Comparison of ENCODE assay signal across 9 cellular contexts in the genomic region with DNA sequence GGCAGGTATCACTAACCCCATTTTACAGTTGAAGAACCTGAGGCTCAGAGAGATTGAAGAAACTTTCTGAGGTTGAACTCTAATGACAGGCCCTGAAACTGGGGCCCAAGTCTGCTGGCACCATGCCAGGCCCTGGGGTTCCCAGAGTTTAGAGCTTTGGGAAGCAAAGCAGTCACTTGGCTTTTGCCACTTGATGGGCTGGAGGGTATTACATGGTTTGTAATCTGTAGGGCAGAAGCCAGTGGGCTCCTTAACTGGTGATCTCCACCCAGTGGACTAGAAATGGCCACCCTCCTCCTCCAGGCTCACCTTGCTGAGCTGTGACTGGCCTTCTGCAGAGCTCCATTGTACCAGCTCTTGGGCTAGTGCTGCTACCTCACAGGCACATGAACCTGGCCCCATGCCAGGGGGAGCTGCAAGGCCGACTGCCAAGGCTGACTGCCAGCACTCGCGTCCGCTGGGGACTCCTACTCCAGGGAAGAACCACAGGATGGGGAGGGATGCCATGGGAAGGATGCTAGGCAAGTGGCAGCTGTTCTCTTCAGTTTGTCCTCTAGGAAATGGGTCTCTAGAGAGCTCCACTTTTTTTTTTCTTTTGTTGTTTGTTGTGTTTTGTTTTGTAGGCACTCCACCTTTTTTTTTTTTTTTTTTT.
DNase-seq lines count a peak whose midpoint lies in the region; ATAC-seq and TF ChIP-seq lines count a peak whose summit lies in the region.
"Had no signal": no experiment of that assay in that cellular context is flagged by ENCODE, and none has a peak within 500 bp of the region (broad histone marks: within the 10 kb centered on the region; RNA-seq: fewer than 3 reads in every experiment).

No MANE protein-coding gene starts in this region.

- ATAC-seq in heart left ventricle (peak; percentile 70 to 91 (median 82)), GM21381 (IDR thresholded peaks at IDR 0.05; ENCODE audit: unreplicated experiment) (no peak), HG03159 (IDR thresholded peaks at IDR 0.05; ENCODE audit: unreplicated experiment) (no peak), HG03175 (IDR thresholded peaks at IDR 0.05; ENCODE audit: unreplicated experiment) (no peak), GM19463 (IDR thresholded peaks at IDR 0.05; ENCODE audit: unreplicated experiment) (no peak)

- intact Hi-C loops in heart left ventricle (cut with DNase I) (no loop called here), spleen (cut with DNase I; ENCODE audit: low total_unique reads) (no loop called here)

- TF ChIP-seq CTCF in heart left ventricle (IDR thresholded peaks at IDR 0.05) (no peak), spleen (IDR thresholded peaks at IDR 0.05 in 8 of 11, conservative IDR thresholded peaks at IDR 0.05 in 3 of 11) (no peak)

- 15 to 43% (median 29%) methylated on average over 4 of the region's 4 CpGs for WGBS in heart left ventricle, 4 donors
- 49 to 68% (median 66%) methylated on average over 4 of the region's 4 CpGs for WGBS in spleen, 5 donors

- H3K4me1 ChIP-seq in heart left ventricle (peaks cover 0 to 15% (median 7%) of the 10 kb centered on the region in 12 donors), spleen (no peaks in the 10 kb centered on the region)

- DNase-seq in M059J (ENCODE audit: low read depth) (peak; percentile 92), SHP77 (lab: John Stamatoyannopoulos, UW) (peak; percentile 75 to 95), heart left ventricle (peak; percentile 86 to 93 (median 87)), spleen (peak; percentile 88)

- H3K27ac ChIP-seq in heart left ventricle (no peak overlapping the region), spleen (no peak overlapping the region)
- H3K27ac ChIP-seq: neutrophil had no signal

- H3K4me3 ChIP-seq in heart left ventricle, result no peak overlapping the region
- H3K4me3 ChIP-seq in spleen, result no peak overlapping the region

- TF ChIP-seq POLR2A in heart left ventricle (IDR thresholded peaks at IDR 0.05) (no peak), spleen (IDR thresholded peaks at IDR 0.05) (no peak)

- H3K9me3 ChIP-seq in heart left ventricle, result no peaks in the 10 kb centered on the region
- no peaks in the 10 kb centered on the region for H3K9me3 ChIP-seq in spleen
- H3K9me3 ChIP-seq: neutrophil had no signal

- peaks cover 0 to 24% (median 15%) of the 10 kb centered on the region in 9 donors for H3K36me3 ChIP-seq in heart left ventricle
- peaks cover 0 to 94% (median 15%) of the 10 kb centered on the region in 6 donors for H3K36me3 ChIP-seq in spleen

- H3K27me3 ChIP-seq in heart left ventricle (no peaks in the 10 kb centered on the region), spleen (replicated peaks in 1 of 7) (no peaks in the 10 kb centered on the region)
- H3K27me3 ChIP-seq: neutrophil had no signal

Comparison
In these comparisons a context has a peak if more than half of its experiments do, and no peak if none do; other contexts are left out.
1. ATAC-seq: peak in heart left ventricle (4 of 4); none in GM21381 (single experiment), HG03159 (single experiment), HG03175 (single experiment) and GM19463 (single experiment).
2. Peak in every context shown above with its lines, with median percentiles within 50 percentile points of each other: DNase-seq.